ENCODE assay signal across 8 cellular contexts in the genomic region with DNA sequence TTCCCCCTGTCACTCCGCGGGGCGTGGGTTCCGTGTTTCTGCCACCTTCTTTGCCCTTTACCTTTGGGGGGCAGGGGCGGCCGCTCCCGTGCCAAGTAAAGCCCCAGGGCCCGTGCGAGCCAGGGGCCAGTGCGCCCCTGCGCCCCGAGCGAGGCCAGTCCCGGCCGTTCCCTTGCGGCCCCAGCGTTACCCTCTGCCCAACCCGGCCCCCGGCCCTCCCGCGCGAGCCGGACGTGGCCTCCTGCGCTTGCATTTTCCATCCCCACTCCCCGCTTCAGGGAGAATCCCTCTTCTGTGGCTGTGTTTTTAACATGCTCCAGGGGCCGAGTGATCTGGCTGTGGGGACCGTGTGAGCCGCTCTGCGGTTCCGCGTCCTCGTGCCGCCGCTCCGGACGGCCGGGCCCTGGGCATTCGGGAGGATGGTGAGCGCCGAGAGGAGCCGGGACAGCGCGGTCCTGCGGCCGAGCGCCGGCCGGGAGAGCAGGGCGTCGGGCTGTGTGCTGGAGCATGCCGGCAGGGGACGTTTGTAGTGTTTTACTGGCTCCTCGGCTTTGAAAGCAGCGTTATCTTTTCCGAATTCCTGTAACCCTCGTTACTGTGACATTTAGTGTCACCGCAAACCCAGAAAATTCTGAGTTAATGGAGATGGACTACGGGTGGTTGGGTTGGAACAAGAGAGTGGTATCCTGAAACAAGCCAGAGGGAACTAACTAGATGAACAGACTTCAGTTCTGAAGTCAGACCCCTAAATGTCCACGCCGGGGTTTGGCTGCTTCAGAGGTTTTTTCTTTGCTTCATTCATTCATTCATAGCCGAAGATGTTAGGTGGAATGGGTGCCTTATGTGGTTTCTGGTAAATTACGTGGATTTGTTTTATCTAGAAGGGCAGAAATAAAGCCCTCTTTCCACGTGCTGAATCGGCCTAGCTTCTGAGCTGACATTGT. TPM values are rescaled to one million over a fixed set of nuclear protein-coding genes. Genes with fewer than 3 reads are reported as not detected.
A peak's percentile ranks its signal among the peaks of the same experiment; 100 is the strongest.
DNase-seq lines count a peak whose midpoint lies in the region; ATAC-seq, FAIRE-seq and TF ChIP-seq lines count a peak whose summit lies in the region.

No MANE protein-coding gene starts in this region.

- H3K9me3 ChIP-seq in T-helper 17 cell (ENCODE audit: control insufficient read depth, low read length, poor library complexity, severe bottlenecking) = no peaks in the 10 kb centered on the region
- H3K9me3 ChIP-seq in kidney (ENCODE audit: control insufficient read depth in 1 of 2, low read length in 2 of 2) = no peaks in the 10 kb centered on the region

- peak overlapping the region; percentile 98 for H3K4me2 ChIP-seq in GM23338

- TF ChIP-seq CTCF in AG10803 (conservative IDR thresholded peaks at IDR 0.05; ENCODE audit: low read length) = peak; percentile 29
- no peak; a peak in 1 of 4 replicates for TF ChIP-seq CTCF in GM23338 (conservative IDR thresholded peaks at IDR 0.05; ENCODE audit: low read depth in 2 of 2)
- TF ChIP-seq CTCF in kidney (IDR thresholded peaks at IDR 0.05; ENCODE audit: borderline replicate concordance, extremely low read depth, insufficient read depth) = no peak

- peaks cover 18% of the 10 kb centered on the region for H3K27me3 ChIP-seq in GM23338 (ENCODE audit: insufficient read depth)

- H3K27me3 Mint-ChIP-seq in GM23338 (ENCODE audit: insufficient read depth, low read depth, poor library complexity) (peaks cover 13% of the 10 kb centered on the region), T-helper 17 cell (no peaks in the 10 kb centered on the region)

- peak; percentile 67 for ATAC-seq in GM23338
- ATAC-seq in T-helper 17 cell = no peak
- no peak for ATAC-seq in HG02763 (IDR thresholded peaks at IDR 0.05; ENCODE audit: unreplicated experiment)
- no peak for ATAC-seq in HG03460 (IDR thresholded peaks at IDR 0.05; ENCODE audit: unreplicated experiment)

- intact Hi-C loops in kidney (cut with DNase I) = no loop called here

- peaks cover 21% of the 10 kb centered on the region for H4K20me1 ChIP-seq in GM23338 (replicated peaks; ENCODE audit: insufficient read depth)

- peaks cover 17% of the 10 kb centered on the region for H3K4me1 ChIP-seq in GM23338 (ENCODE audit: insufficient read depth)
- peaks cover 14 to 18% of the 10 kb centered on the region in 2 donors for H3K4me1 ChIP-seq in kidney (ENCODE audit: control insufficient read depth in 1 of 2, insufficient read depth in 1 of 2, low read depth in 1 of 2, low read length in 2 of 2)

- peaks cover 3% of the 10 kb centered on the region; the same call in 2 of the 3 replicates for H3K9me3 Mint-ChIP-seq in GM23338

- peak overlapping the region; percentile 66 for H2AFZ ChIP-seq in GM23338

- no peak overlapping the region for H3K27ac Mint-ChIP-seq in GM23338
- H3K27ac Mint-ChIP-seq in T-helper 17 cell = peak overlapping the region; percentile 39

- peaks cover 53% of the 10 kb centered on the region for H3K79me2 ChIP-seq in GM23338 (replicated peaks; ENCODE audit: insufficient read depth)

- H3K4me1 Mint-ChIP-seq in GM23338 (peaks cover 48% of the 10 kb centered on the region), T-helper 17 cell (peaks cover 29% of the 10 kb centered on the region)

- no peak for DNase-seq in AG10803 (ENCODE audit: low read depth)
- peak; percentile 64 for DNase-seq in GM23338 (ENCODE audit: low spot score)
- DNase-seq in T-helper 17 cell = peak in 1 of 3 donors; percentile 16
- peak; percentile 14 for DNase-seq in central memory CD4-positive, alpha-beta T cell
- peak; percentile 82 for DNase-seq in kidney

- H3K36me3 Mint-ChIP-seq in GM23338 (ENCODE audit: low read depth) = peaks cover 3% of the 10 kb centered on the region; the same call in 2 of the 3 replicates
- H3K36me3 Mint-ChIP-seq in T-helper 17 cell (ENCODE audit: low read depth) = no peaks in the 10 kb centered on the region

- no peaks in the 10 kb centered on the region for H3K36me3 ChIP-seq in GM23338 (ENCODE audit: insufficient read depth)
- no peaks in the 10 kb centered on the region for H3K36me3 ChIP-seq in kidney (ENCODE audit: control insufficient read depth in 1 of 2, insufficient read depth in 2 of 2, low read length in 2 of 2)

- no peak for FAIRE-seq in kidney (lab: Jason Lieb, UNC)

- H3K4me3 Mint-ChIP-seq in GM23338 = peak overlapping the region; percentile 87
- peak overlapping the region; percentile 91 for H3K4me3 Mint-ChIP-seq in T-helper 17 cell

- no peak overlapping the region for H3K27ac ChIP-seq in GM23338 (ENCODE audit: low read depth)
- peak overlapping the region; percentile 80 to 81 for H3K27ac ChIP-seq in kidney (ENCODE audit: low read depth in 2 of 2, low read length in 2 of 2)
- peak overlapping the region; percentile 41 to 94 (median 86) for H3K27ac ChIP-seq in skin epidermis

- no peaks in the 10 kb centered on the region for H3K9me2 ChIP-seq in GM23338 (ENCODE audit: insufficient read depth)

- no peaks in the 10 kb centered on the region for H3F3A ChIP-seq in GM23338 (replicated peaks; ENCODE audit: low read depth)

- H3K9ac ChIP-seq in kidney (ENCODE audit: low read length in 2 of 2) = peak overlapping the region; percentile 74 to 87

- peak overlapping the region; percentile 87 for H3K4me3 ChIP-seq in AG10803 (ENCODE audit: low read length)
- peak overlapping the region; percentile 97 for H3K4me3 ChIP-seq in GM23338
- H3K4me3 ChIP-seq in kidney (ENCODE audit: low read length in 2 of 2) = peak overlapping the region; percentile 80 to 88
- H3K4me3 ChIP-seq in skin epidermis = peak overlapping the region; percentile 56 to 95 (median 87)

TF ChIP-seq in GM23338, 12 proteins besides CTCF, POLR2A, EP300 and RAD21 (continues in another document):
- TF ChIP-seq EZH2phosphoT487 (IDR thresholded peaks at IDR 0.05; ENCODE audit: unreplicated experiment) (no peak), CREB1 (CRISPR knock-in tag; IDR thresholded peaks at IDR 0.05; ENCODE audit: low read depth) (no peak), ETS1 (IDR thresholded peaks at IDR 0.05) (no peak)

RNA-seq across cellular contexts. Expression of gene GALNT2, which starts 1.1 kb away (rescaled TPM):
- total RNA-seq in GM23338 (2014; rRNA removed; shearing (Covaris generic)) = 37.2 and 48.3 TPM in 2 replicates
- polyA plus RNA-seq in GM23338 (2016; fragmentation: Nextera tagmentation; extraction: Ambion mirVana) = 17.8 and 19.2 TPM in 2 replicates
- 10 to 100 TPM; 16.6 to 19.8 TPM for total RNA-seq in T-helper 17 cell
- 59.2 TPM for total RNA-seq in kidney
- 20.2 TPM for polyA plus RNA-seq in kidney (ENCODE audit: insufficient read depth, low read depth, low replicate concordance)
